24 cellular contexts compared by ENCODE assay signal in the genomic region with DNA sequence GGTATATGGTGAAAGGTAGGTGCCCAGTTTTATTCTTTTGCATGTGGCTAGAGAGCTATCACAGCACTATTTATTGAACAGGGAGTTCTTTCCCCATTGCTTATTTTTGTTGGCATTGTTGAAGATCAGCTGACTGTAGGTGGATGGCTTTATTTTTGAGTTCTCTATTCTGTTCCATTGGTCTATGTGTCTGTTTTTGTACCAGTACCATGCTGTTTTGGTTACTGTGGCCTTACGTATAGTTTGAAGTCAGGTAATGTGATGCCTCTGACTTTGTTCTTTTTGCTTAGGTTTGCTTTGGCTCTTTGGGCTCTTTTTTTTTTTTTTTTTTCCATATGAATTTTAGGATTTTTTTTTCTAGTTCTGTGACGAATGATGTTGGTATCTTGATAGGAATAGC.
"Had no signal": no experiment of that assay in that cellular context is flagged by ENCODE, and none has a peak within 500 bp of the region (broad histone marks: within the 10 kb centered on the region; RNA-seq: fewer than 3 reads in every experiment).

No MANE protein-coding gene starts in this region.

- H3K4me3 ChIP-seq: stomach, suprapubic skin, testis, thoracic aorta, thyroid gland, tibial artery, tibial nerve, transverse colon, upper lobe of left lung, upper lobe of right lung, uterus, vagina had no signal

- DNase-seq: stimulated activated CD4-positive, alpha-beta T cell treated with anti-CD3 and anti-CD28 coated beads, Interleukin-2, amount 100 ng/mL, for 48 hours; stimulated activated CD4-positive, alpha-beta T cell treated with anti-CD3 and anti-CD28 coated beads, Interleukin-4, amount 100 ng/mL, for 1 hour; stimulated activated CD4-positive, alpha-beta T cell treated with anti-CD3 and anti-CD28 coated beads, Interleukin-4, amount 100 ng/mL, for 24 hours; stimulated activated CD4-positive, alpha-beta T cell treated with anti-CD3 and anti-CD28 coated beads, Interleukin-4, amount 100 ng/mL, for 4 hours; stimulated activated CD8-positive, alpha-beta memory T cell treated with anti-CD3 and anti-CD28 coated beads, Interleukin-4, amount 100 ng/mL, for 48 hours; stimulated activated naive B cell treated with anti-CD40 and anti-IgM and Interleukin-4, amounts not matched to agents 10 μg/mL and 1 μg/mL and 100 μg/mL, for 72 hours; stimulated activated naive CD4-positive, alpha-beta T cell; stimulated activated naive CD4-positive, alpha-beta T cell treated with Interleukin-2 at 50 U/mL for 16 hours; stimulated activated naive CD8-positive, alpha-beta T cell treated with anti-CD3 and anti-CD28 coated beads, Interleukin-15, amount 100 ng/mL, for 72 hours; stimulated activated naive CD8-positive, alpha-beta T cell treated with anti-CD3 and anti-CD28 coated beads, Interleukin-15, Interleukin-2, amounts not matched to agents 100 U/mL and 50 U/mL, for 24 hours; stomach; substantia nigra; testis; thyroid gland; tibial artery; transverse colon; trophoblast cell; upper lobe of left lung; upper lobe of right lung; uterus had no signal
